8 cellular contexts compared by ENCODE assay signal in the genomic region with DNA sequence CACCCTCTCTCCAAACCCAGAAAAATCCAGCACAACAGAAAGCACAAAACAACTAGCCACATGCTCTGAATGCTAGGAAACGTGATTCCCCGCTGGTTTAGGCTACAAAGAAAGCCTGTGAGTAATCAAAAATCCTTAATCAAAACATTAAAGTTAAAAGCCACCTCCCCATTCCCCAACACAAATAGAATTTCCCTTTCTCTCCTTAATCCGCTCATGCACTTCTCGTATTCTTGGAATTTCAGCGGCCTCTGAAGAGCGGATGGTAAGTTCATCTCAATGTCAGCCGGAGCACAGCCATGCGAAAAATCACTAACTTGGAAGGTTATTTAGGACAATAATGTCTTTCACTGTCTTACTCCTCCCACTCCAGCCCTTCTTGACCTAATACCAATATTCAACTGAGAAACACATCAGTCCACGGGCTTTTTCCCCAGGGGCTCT.
A peak's percentile ranks its signal among the peaks of the same experiment; 100 is the strongest.
DNase-seq lines count a peak whose midpoint lies in the region; ATAC-seq, FAIRE-seq and TF ChIP-seq lines count a peak whose summit lies in the region.

No MANE protein-coding gene starts in this region.

- H3K4me1 ChIP-seq in HUES64 (ENCODE audit: insufficient read depth, low read length): peaks cover 34% of the 10 kb centered on the region
- H3K4me1 ChIP-seq in HepG2 (ENCODE audit: insufficient read depth, low read length): peaks cover 9% of the 10 kb centered on the region; the same call in 1 of the 2 replicates
- peaks cover 0 to 38% (median 6%) of the 10 kb centered on the region in 4 donors for H3K4me1 ChIP-seq in tibial nerve

- WGBS in HUES64: 1% methylated on average over 9 of the region's 9 CpGs
- whole genome bisulfite sequencing in HepG2 (ENCODE audit: low lambda C conversion rate): 24% methylated on average over 9 of the region's 9 CpGs
- 3 to 6% methylated on average over 9 of the region's 9 CpGs for WGBS in tibial nerve, 2 donors

- DNase-seq in 8988T (peak; percentile 46), choroid plexus epithelial cell (ENCODE audit: low read depth) (peak; percentile 52), HepG2 (ENCODE audit: low spot score) (no peak), tibial nerve (ENCODE audit: low spot score in 2 of 2) (peak in 1 of 2 donors; percentile 6)
- no peak for DNase-seq in stimulated activated CD4-positive, alpha-beta T cell treated with anti-CD3 and anti-CD28 coated beads, Interleukin-4, amount 100 ng/mL, for 24 hours
- DNase-seq in stimulated activated CD4-positive, alpha-beta T cell treated with anti-CD3 and anti-CD28 coated beads, Interleukin-4, amount 100 ng/mL, for 1 hour: no peak

- H3K9me3 ChIP-seq in HUES64 (ENCODE audit: insufficient read depth, low read depth, low read length) (no peaks in the 10 kb centered on the region), HepG2 (ENCODE audit: low read length) (no peaks in the 10 kb centered on the region), tibial nerve (no peaks in the 10 kb centered on the region)

- H2AFZ ChIP-seq in HepG2 (ENCODE audit: low read length): no peak overlapping the region

- in situ Hi-C loops in HepG2 (cut with HindIII; ENCODE audit: extremely low pct_ligation_motif_present, low pct_unique_long_range_greater_than_20kb): no loop called here

- H3K27me3 ChIP-seq in HUES64 (ENCODE audit: insufficient read depth, low read length) (no peaks in the 10 kb centered on the region), HepG2 (ENCODE audit: control insufficient read depth in 1 of 2, insufficient read depth in 2 of 2, low read length in 2 of 2) (peaks cover 3 to 28% of the 10 kb centered on the region in 2 experiments), tibial nerve (no peaks in the 10 kb centered on the region)

- H4K20me1 ChIP-seq in HepG2 (ENCODE audit: insufficient read depth, low read length): no peaks in the 10 kb centered on the region

- ATAC-seq in HepG2 (no peak), GM18873 (IDR thresholded peaks at IDR 0.05; ENCODE audit: low FRiP score, unreplicated experiment) (no peak)

- intact Hi-C loops in HepG2 (cut with micrococcal nuclease; ENCODE audit: unreplicated experiment): loop anchor here (10.0 kb wide), 1 partner anchor 96 kb away; no protein-coding TSS in a partner anchor

- H3K4me3 ChIP-seq in HUES64 (ENCODE audit: low read length) (peak overlapping the region; percentile 75), choroid plexus epithelial cell (ENCODE audit: low read depth, low read length) (peak overlapping the region; percentile 80), HepG2 (replicated peaks in 1 of 3; ENCODE audit: insufficient read depth in 1 of 3, low read depth in 2 of 3, low read length in 3 of 3) (peak overlapping the region in 1 of 3 experiments; percentile 65; a peak in 1 of 6 replicates), tibial nerve (peak overlapping the region; percentile 62 to 95 (median 90))

- no TSS peak for BruUV-seq in HepG2 (replicated peaks; lab: Mats Ljungman, UMichigan)

- TF ChIP-seq CTCF in choroid plexus epithelial cell (conservative IDR thresholded peaks at IDR 0.05; ENCODE audit: low read depth, low read length) (no peak), HepG2 (CRISPR knock-in tag; IDR thresholded peaks at IDR 0.05) (no peak), tibial nerve (IDR thresholded peaks at IDR 0.05) (no peak)

- H3K9ac ChIP-seq in HUES64 (ENCODE audit: low read depth, low read length) (peak overlapping the region; percentile 67), HepG2 (ENCODE audit: insufficient read depth, low read depth, low read length) (no peak overlapping the region)

- H3K79me2 ChIP-seq in HepG2 (ENCODE audit: insufficient read depth, low read length): no peaks in the 10 kb centered on the region

- no peak overlapping the region for H3K27ac ChIP-seq in HUES64 (ENCODE audit: low read depth, low read length)
- no peak overlapping the region for H3K27ac ChIP-seq in HepG2 (ENCODE audit: extremely low read length, insufficient read depth, low read length)
- peak overlapping the region; percentile 87 to 97 (median 93) for H3K27ac ChIP-seq in tibial nerve

- FAIRE-seq in HepG2 (lab: Jason Lieb, UNC): no peak

- POLR2A ChIA-PET in HepG2 (lab: Yijun Ruan, JAX): no interaction called here

- TF ChIP-seq RAD21 in HepG2 (CRISPR knock-in tag; IDR thresholded peaks at IDR 0.05): no peak

- no peak for TF ChIP-seq EP300 in HepG2 (IDR thresholded peaks at IDR 0.05; ENCODE audit: low read depth in 2 of 2, low read length in 2 of 2)
- TF ChIP-seq EP300 in HepG2 (CRISPR knock-in tag; IDR thresholded peaks at IDR 0.05; ENCODE audit: borderline replicate concordance): no peak
- TF ChIP-seq EP300 in tibial nerve (IDR thresholded peaks at IDR 0.05): no peak

- peak overlapping the region; percentile 67; the same call in 1 of the 2 replicates for H3K4me2 ChIP-seq in HepG2 (ENCODE audit: low read depth, low read length)

- H3K36me3 ChIP-seq in HUES64 (ENCODE audit: insufficient read depth, low read length) (no peaks in the 10 kb centered on the region), HepG2 (replicated peaks in 1 of 2; ENCODE audit: control insufficient read depth in 1 of 2, insufficient read depth in 2 of 2, low read length in 2 of 2) (no peaks in the 10 kb centered on the region), tibial nerve (no peaks in the 10 kb centered on the region)

- TF ChIP-seq POLR2A in HepG2 (IDR thresholded peaks at IDR 0.05; ENCODE audit: insufficient read depth in 1 of 2, low read depth in 2 of 2, low read length in 2 of 2) (no peak), tibial nerve (IDR thresholded peaks at IDR 0.05) (no peak)

- CTCF ChIA-PET in HepG2 (lab: Yijun Ruan, JAX; ENCODE audit: low intra/inter-chr PET ratio, low total read pairs): no interaction called here

TF ChIP-seq in HepG2, 621 proteins besides CTCF, POLR2A, EP300 and RAD21:
- TF ChIP-seq, protein P1, sequence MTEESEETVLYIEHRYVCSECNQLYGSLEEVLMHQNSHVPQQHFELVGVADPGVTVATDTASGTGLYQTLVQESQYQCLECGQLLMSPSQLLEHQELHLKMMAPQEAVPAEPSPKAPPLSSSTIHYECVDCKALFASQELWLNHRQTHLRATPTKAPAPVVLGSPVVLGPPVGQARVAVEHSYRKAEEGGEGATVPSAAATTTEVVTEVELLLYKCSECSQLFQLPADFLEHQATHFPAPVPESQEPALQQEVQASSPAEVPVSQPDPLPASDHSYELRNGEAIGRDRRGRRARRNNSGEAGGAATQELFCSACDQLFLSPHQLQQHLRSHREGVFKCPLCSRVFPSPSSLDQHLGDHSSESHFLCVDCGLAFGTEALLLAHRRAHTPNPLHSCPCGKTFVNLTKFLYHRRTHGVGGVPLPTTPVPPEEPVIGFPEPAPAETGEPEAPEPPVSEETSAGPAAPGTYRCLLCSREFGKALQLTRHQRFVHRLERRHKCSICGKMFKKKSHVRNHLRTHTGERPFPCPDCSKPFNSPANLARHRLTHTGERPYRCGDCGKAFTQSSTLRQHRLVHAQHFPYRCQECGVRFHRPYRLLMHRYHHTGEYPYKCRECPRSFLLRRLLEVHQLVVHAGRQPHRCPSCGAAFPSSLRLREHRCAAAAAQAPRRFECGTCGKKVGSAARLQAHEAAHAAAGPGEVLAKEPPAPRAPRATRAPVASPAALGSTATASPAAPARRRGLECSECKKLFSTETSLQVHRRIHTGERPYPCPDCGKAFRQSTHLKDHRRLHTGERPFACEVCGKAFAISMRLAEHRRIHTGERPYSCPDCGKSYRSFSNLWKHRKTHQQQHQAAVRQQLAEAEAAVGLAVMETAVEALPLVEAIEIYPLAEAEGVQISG (CRISPR knock-in tag; IDR thresholded peaks at IDR 0.05): no peak
- TF ChIP-seq NFE2L1 (CRISPR knock-in tag; IDR thresholded peaks at IDR 0.05; ENCODE audit: borderline replicate concordance) (no peak), MBD4 (IDR thresholded peaks at IDR 0.05; ENCODE audit: borderline replicate concordance, low read length) (no peak), MED8 (CRISPR knock-in tag; IDR thresholded peaks at IDR 0.05; ENCODE audit: insufficient replicate concordance) (no peak), TARDBP (CRISPR knock-in tag; IDR thresholded peaks at IDR 0.05) (no peak), ERF (CRISPR knock-in tag; IDR thresholded peaks at IDR 0.05) (no peak), RFXANK (CRISPR knock-in tag; IDR thresholded peaks at IDR 0.05) (no peak), KDM4B (CRISPR knock-in tag; IDR thresholded peaks at IDR 0.05) (no peak), ZNF382 (CRISPR knock-in tag; IDR thresholded peaks at IDR 0.05; ENCODE audit: borderline replicate concordance) (no peak), NPAS2 (CRISPR knock-in tag; IDR thresholded peaks at IDR 0.05; ENCODE audit: borderline replicate concordance) (no peak)
- TF ChIP-seq, protein P2, sequence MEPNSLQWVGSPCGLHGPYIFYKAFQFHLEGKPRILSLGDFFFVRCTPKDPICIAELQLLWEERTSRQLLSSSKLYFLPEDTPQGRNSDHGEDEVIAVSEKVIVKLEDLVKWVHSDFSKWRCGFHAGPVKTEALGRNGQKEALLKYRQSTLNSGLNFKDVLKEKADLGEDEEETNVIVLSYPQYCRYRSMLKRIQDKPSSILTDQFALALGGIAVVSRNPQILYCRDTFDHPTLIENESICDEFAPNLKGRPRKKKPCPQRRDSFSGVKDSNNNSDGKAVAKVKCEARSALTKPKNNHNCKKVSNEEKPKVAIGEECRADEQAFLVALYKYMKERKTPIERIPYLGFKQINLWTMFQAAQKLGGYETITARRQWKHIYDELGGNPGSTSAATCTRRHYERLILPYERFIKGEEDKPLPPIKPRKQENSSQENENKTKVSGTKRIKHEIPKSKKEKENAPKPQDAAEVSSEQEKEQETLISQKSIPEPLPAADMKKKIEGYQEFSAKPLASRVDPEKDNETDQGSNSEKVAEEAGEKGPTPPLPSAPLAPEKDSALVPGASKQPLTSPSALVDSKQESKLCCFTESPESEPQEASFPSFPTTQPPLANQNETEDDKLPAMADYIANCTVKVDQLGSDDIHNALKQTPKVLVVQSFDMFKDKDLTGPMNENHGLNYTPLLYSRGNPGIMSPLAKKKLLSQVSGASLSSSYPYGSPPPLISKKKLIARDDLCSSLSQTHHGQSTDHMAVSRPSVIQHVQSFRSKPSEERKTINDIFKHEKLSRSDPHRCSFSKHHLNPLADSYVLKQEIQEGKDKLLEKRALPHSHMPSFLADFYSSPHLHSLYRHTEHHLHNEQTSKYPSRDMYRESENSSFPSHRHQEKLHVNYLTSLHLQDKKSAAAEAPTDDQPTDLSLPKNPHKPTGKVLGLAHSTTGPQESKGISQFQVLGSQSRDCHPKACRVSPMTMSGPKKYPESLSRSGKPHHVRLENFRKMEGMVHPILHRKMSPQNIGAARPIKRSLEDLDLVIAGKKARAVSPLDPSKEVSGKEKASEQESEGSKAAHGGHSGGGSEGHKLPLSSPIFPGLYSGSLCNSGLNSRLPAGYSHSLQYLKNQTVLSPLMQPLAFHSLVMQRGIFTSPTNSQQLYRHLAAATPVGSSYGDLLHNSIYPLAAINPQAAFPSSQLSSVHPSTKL (CRISPR knock-in tag; IDR thresholded peaks at IDR 0.05): no peak
- TF ChIP-seq, protein P3, sequence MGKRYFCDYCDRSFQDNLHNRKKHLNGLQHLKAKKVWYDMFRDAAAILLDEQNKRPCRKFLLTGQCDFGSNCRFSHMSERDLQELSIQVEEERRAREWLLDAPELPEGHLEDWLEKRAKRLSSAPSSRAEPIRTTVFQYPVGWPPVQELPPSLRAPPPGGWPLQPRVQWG (CRISPR knock-in tag; IDR thresholded peaks at IDR 0.05; ENCODE audit: borderline replicate concordance, low read depth): no peak
TF ChIP-seq in HepG2: peak in this region for 0.

Comparison
In these comparisons a context has a peak if more than half of its experiments do, and no peak if none do; other contexts are left out.
1. DNase-seq: peak in 8988T (single experiment) and choroid plexus epithelial cell (single experiment); none in HepG2 (single experiment), stimulated activated CD4-positive, alpha-beta T cell treated with anti-CD3 and anti-CD28 coated beads, Interleukin-4, amount 100 ng/mL, for 24 hours (single experiment) and stimulated activated CD4-positive, alpha-beta T cell treated with anti-CD3 and anti-CD28 coated beads, Interleukin-4, amount 100 ng/mL, for 1 hour (single experiment).
2. H3K27ac ChIP-seq: peak in tibial nerve (4 of 4); none in HUES64 (single experiment) and HepG2 (single experiment).